Comparison of ENCODE assay signal across 1 cellular context in the genomic region with DNA sequence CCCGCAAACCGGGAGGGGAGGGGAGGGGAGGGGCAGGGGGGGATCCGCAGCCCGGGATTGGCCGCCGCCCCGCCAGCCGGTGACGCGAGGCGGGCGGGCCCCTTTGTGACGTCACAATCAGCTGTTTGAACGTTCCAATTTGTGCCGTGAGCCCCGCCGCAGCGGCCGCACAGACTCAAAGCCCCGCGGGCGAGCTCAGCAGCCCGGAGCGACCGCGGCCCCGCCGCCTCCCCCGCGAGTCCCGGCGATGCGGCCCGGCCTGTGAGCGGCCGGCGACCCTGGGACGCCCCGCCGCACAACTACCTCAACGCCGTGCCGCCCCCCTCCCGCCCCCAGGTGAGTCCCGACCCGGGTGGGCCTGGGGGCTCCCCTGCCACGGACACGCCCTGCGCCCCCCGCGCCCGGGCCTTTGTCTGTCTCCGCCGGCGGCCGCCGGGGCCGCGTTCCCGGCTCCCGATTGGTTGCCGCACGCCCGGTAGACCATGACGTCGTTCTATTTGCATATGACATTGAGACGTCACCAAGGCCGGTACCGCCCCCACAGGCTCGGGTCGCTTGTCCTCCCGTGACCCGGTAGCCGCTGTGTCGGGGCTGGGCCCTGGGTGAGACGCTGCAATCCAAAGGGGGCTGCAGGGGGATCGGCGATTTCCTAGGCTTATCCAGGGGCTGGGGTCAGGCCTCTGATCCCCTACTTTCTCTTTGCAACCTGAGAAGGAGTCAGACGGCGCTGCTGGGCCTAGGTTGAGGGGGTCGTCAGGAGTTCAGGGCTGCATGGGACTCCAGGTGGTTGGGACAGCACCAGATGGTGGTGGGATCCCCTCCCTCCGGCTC.
TF ChIP-seq lines count a peak whose summit lies in the region.

A gene with protein sequence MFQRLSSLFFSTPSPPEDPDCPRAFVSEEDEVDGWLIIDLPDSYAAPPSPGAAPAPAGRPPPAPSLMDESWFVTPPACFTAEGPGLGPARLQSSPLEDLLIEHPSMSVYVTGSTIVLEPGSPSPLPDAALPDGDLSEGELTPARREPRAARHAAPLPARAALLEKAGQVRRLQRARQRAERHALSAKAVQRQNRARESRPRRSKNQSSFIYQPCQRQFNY (plus strand): TSS at position 168 of the 831 bp plus-strand sequence. CDS start 4,396 bp downstream, outside the sequence.

TF ChIP-seq in GM12878, 131 proteins besides CTCF, POLR2A, EP300 and RAD21 (continued from another document and continues in another):
- TF ChIP-seq, protein P1, sequence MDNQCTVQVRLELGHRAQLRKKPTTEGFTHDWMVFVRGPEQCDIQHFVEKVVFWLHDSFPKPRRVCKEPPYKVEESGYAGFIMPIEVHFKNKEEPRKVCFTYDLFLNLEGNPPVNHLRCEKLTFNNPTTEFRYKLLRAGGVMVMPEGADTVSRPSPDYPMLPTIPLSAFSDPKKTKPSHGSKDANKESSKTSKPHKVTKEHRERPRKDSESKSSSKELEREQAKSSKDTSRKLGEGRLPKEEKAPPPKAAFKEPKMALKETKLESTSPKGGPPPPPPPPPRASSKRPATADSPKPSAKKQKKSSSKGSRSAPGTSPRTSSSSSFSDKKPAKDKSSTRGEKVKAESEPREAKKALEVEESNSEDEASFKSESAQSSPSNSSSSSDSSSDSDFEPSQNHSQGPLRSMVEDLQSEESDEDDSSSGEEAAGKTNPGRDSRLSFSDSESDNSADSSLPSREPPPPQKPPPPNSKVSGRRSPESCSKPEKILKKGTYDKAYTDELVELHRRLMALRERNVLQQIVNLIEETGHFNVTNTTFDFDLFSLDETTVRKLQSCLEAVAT (IDR thresholded peaks at IDR 0.05), result no peak
- TF ChIP-seq BCL11A (IDR thresholded peaks at IDR 0.05; ENCODE audit: low read depth, low read length), result no peak
- TF ChIP-seq, protein P2, sequence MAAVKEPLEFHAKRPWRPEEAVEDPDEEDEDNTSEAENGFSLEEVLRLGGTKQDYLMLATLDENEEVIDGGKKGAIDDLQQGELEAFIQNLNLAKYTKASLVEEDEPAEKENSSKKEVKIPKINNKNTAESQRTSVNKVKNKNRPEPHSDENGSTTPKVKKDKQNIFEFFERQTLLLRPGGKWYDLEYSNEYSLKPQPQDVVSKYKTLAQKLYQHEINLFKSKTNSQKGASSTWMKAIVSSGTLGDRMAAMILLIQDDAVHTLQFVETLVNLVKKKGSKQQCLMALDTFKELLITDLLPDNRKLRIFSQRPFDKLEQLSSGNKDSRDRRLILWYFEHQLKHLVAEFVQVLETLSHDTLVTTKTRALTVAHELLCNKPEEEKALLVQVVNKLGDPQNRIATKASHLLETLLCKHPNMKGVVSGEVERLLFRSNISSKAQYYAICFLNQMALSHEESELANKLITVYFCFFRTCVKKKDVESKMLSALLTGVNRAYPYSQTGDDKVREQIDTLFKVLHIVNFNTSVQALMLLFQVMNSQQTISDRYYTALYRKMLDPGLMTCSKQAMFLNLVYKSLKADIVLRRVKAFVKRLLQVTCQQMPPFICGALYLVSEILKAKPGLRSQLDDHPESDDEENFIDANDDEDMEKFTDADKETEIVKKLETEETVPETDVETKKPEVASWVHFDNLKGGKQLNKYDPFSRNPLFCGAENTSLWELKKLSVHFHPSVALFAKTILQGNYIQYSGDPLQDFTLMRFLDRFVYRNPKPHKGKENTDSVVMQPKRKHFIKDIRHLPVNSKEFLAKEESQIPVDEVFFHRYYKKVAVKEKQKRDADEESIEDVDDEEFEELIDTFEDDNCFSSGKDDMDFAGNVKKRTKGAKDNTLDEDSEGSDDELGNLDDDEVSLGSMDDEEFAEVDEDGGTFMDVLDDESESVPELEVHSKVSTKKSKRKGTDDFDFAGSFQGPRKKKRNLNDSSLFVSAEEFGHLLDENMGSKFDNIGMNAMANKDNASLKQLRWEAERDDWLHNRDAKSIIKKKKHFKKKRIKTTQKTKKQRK (IDR thresholded peaks at IDR 0.05; ENCODE audit: low read depth, low read length), result no peak
- TF ChIP-seq MYB (IDR thresholded peaks at IDR 0.05; ENCODE audit: borderline replicate concordance, low read depth, low read length), result no peak
- TF ChIP-seq KLF5 (IDR thresholded peaks at IDR 0.05; ENCODE audit: partially characterized antibody), result no peak
- TF ChIP-seq EGR1 (IDR thresholded peaks at IDR 0.05; ENCODE audit: borderline replicate concordance in 1 of 2, low read depth in 2 of 2, low read length in 2 of 2), result no peak
- TF ChIP-seq CBX3 (IDR thresholded peaks at IDR 0.05; ENCODE audit: borderline replicate concordance, low read depth), result no peak
- peak; percentile 79 to 90 for TF ChIP-seq BHLHE40 (IDR thresholded peaks at IDR 0.05; ENCODE audit: borderline replicate concordance in 1 of 2, low read depth in 2 of 2, low read length in 1 of 2)
- peak; percentile 40; the same call in 1 of the 2 replicates for TF ChIP-seq BACH1 (IDR thresholded peaks at IDR 0.05; ENCODE audit: borderline replicate concordance)
- TF ChIP-seq MTA2 (IDR thresholded peaks at IDR 0.05; ENCODE audit: low read depth), result no peak
- no peak for TF ChIP-seq NFXL1 (IDR thresholded peaks at IDR 0.05; ENCODE audit: borderline replicate concordance)
- no peak; the same call in 1 of the 2 replicates for TF ChIP-seq SIN3A (IDR thresholded peaks at IDR 0.05; ENCODE audit: low read depth, low read length)
- no peak for TF ChIP-seq HCFC1 (IDR thresholded peaks at IDR 0.05; ENCODE audit: low read length)
- TF ChIP-seq, protein P3, sequence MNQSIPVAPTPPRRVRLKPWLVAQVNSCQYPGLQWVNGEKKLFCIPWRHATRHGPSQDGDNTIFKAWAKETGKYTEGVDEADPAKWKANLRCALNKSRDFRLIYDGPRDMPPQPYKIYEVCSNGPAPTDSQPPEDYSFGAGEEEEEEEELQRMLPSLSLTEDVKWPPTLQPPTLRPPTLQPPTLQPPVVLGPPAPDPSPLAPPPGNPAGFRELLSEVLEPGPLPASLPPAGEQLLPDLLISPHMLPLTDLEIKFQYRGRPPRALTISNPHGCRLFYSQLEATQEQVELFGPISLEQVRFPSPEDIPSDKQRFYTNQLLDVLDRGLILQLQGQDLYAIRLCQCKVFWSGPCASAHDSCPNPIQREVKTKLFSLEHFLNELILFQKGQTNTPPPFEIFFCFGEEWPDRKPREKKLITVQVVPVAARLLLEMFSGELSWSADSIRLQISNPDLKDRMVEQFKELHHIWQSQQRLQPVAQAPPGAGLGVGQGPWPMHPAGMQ (IDR thresholded peaks at IDR 0.05; ENCODE audit: borderline replicate concordance), result no peak
- TF ChIP-seq POU2F2 (IDR thresholded peaks at IDR 0.05; ENCODE audit: borderline replicate concordance, low read depth, low read length), result peak; percentile 98
- no peak for TF ChIP-seq CEBPB (IDR thresholded peaks at IDR 0.05; ENCODE audit: borderline replicate concordance in 1 of 2, low read depth in 2 of 2, low read length in 2 of 2)
- 0 out of 2 replicates have a peak, but pooled peaks have one; percentile 3 for TF ChIP-seq BRCA1 (IDR thresholded peaks at IDR 0.05; ENCODE audit: low read depth, low read length)
- TF ChIP-seq ZZZ3 (IDR thresholded peaks at IDR 0.05; ENCODE audit: control insufficient read depth, insufficient read length, low read depth), result no peak
- TF ChIP-seq EZH2 (IDR thresholded peaks at IDR 0.05; ENCODE audit: borderline replicate concordance, control insufficient read depth, low read depth, low read length), result no peak
- no peak for TF ChIP-seq E2F8 (IDR thresholded peaks at IDR 0.05; ENCODE audit: low read depth, partially characterized antibody)
- no peak for TF ChIP-seq RBBP5 (conservative IDR thresholded peaks at IDR 0.05)
- 0 out of 2 replicates have a peak, but pooled peaks have one; percentile 46 for TF ChIP-seq STAT1 (conservative IDR thresholded peaks at IDR 0.05)
- no peak for TF ChIP-seq TARDBP (IDR thresholded peaks at IDR 0.05; ENCODE audit: borderline replicate concordance)
- TF ChIP-seq, protein P4, sequence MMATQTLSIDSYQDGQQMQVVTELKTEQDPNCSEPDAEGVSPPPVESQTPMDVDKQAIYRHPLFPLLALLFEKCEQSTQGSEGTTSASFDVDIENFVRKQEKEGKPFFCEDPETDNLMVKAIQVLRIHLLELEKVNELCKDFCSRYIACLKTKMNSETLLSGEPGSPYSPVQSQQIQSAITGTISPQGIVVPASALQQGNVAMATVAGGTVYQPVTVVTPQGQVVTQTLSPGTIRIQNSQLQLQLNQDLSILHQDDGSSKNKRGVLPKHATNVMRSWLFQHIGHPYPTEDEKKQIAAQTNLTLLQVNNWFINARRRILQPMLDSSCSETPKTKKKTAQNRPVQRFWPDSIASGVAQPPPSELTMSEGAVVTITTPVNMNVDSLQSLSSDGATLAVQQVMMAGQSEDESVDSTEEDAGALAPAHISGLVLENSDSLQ (IDR thresholded peaks at IDR 0.05), result no peak
- no peak for TF ChIP-seq SIX5 (IDR thresholded peaks at IDR 0.05; ENCODE audit: low read depth, low read length, severe bottlenecking)
- TF ChIP-seq TCF12 (IDR thresholded peaks at IDR 0.05; ENCODE audit: low read depth, low read length), result no peak
- no peak for TF ChIP-seq NFIC (IDR thresholded peaks at IDR 0.05; ENCODE audit: low read depth, low read length)
- TF ChIP-seq SMAD5 (IDR thresholded peaks at IDR 0.05; ENCODE audit: low read depth), result no peak
- TF ChIP-seq SUZ12 (IDR thresholded peaks at IDR 0.05; ENCODE audit: unreplicated experiment), result no peak
- no peak for TF ChIP-seq TCF3 (IDR thresholded peaks at IDR 0.05; ENCODE audit: borderline replicate concordance, insufficient read depth, low read depth, low read length)
- TF ChIP-seq CBFB (IDR thresholded peaks at IDR 0.05; ENCODE audit: low read depth), result no peak
- TF ChIP-seq ZNF274 (IDR thresholded peaks at IDR 0.05; ENCODE audit: insufficient read depth, insufficient read length), result no peak
- TF ChIP-seq SPI1 (IDR thresholded peaks at IDR 0.05; ENCODE audit: borderline replicate concordance, insufficient read depth, low read depth, low read length), result no peak
- peak; percentile 82 for TF ChIP-seq CREM (IDR thresholded peaks at IDR 0.05; ENCODE audit: low read depth)
- no peak for TF ChIP-seq JUND (IDR thresholded peaks at IDR 0.05; ENCODE audit: low read depth, low read length)
- TF ChIP-seq, protein P5, sequence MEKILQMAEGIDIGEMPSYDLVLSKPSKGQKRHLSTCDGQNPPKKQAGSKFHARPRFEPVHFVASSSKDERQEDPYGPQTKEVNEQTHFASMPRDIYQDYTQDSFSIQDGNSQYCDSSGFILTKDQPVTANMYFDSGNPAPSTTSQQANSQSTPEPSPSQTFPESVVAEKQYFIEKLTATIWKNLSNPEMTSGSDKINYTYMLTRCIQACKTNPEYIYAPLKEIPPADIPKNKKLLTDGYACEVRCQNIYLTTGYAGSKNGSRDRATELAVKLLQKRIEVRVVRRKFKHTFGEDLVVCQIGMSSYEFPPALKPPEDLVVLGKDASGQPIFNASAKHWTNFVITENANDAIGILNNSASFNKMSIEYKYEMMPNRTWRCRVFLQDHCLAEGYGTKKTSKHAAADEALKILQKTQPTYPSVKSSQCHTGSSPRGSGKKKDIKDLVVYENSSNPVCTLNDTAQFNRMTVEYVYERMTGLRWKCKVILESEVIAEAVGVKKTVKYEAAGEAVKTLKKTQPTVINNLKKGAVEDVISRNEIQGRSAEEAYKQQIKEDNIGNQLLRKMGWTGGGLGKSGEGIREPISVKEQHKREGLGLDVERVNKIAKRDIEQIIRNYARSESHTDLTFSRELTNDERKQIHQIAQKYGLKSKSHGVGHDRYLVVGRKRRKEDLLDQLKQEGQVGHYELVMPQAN (conservative IDR thresholded peaks at IDR 0.05), result peak; percentile 97
- TF ChIP-seq HDAC2 (IDR thresholded peaks at IDR 0.05), result no peak
- no peak for TF ChIP-seq RCOR1 (conservative IDR thresholded peaks at IDR 0.05; ENCODE audit: low read depth, low read length)
- no peak for TF ChIP-seq MEF2A (IDR thresholded peaks at IDR 0.05; ENCODE audit: insufficient read depth, low read depth, low read length)
- TF ChIP-seq NFYA (IDR thresholded peaks at IDR 0.05; ENCODE audit: borderline replicate concordance, low read depth, low read length), result no peak
- TF ChIP-seq HSF1 (IDR thresholded peaks at IDR 0.05; ENCODE audit: low read depth, low read length), result no peak
- no peak for TF ChIP-seq SRF (IDR thresholded peaks at IDR 0.05; ENCODE audit: low read depth in 2 of 2, low read length in 2 of 2)
- TF ChIP-seq LARP7 (IDR thresholded peaks at IDR 0.05), result peak; percentile 83
- TF ChIP-seq IKZF1 (conservative IDR thresholded peaks at IDR 0.05), result peak; percentile 54; the same call in 1 of the 2 replicates
- no peak for TF ChIP-seq YBX1 (IDR thresholded peaks at IDR 0.05)
- TF ChIP-seq, protein P6, sequence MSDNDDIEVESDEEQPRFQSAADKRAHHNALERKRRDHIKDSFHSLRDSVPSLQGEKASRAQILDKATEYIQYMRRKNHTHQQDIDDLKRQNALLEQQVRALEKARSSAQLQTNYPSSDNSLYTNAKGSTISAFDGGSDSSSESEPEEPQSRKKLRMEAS (IDR thresholded peaks at IDR 0.05; ENCODE audit: low read depth, low read length), result 0 out of 2 replicates have a peak, but pooled peaks have one; percentile 16
- TF ChIP-seq WRNIP1 (IDR thresholded peaks at IDR 0.05; ENCODE audit: borderline replicate concordance, low read depth, low read length), result no peak
- no peak for TF ChIP-seq ZNF217 (IDR thresholded peaks at IDR 0.05)
